ENCODE assay signal across 27 cellular contexts in genomic region chr9:130084337-130084736, GRCh38.
"Had no signal": no experiment of that assay in that cellular context is flagged by ENCODE, and none has a peak within 500 bp of the region (broad histone marks: within the 10 kb centered on the region; RNA-seq: fewer than 3 reads in every experiment).

No MANE protein-coding gene starts in this region.

- H3K27me3 ChIP-seq: heart right ventricle, hepatocyte, pancreas, spleen, tibial nerve, uterus had no signal

- H3K36me3 ChIP-seq: uterus had no signal

- H3K9me3 Mint-ChIP-seq: naive thymus-derived CD8-positive, alpha-beta T cell; nephron; neural crest cell; stimulated activated memory B cell treated with anti-CD40 and anti-IgM and Interleukin-4, amounts not matched to agents 10 μg/mL and 1 μg/mL and 100 μg/mL, for 72 hours; type B pancreatic cell had no signal

- DNase-seq: heart right ventricle; islet precursor cell; left ventricle myocardium inferior; mesendoderm; midbrain; mucosa of descending colon; naive thymus-derived CD8-positive, alpha-beta T cell; nucleus accumbens; pancreas; posterior cingulate gyrus; retina; right cardiac atrium; small intestine; spleen; stimulated activated CD4-positive, alpha-beta T cell treated with anti-CD3 and anti-CD28 coated beads, Interleukin-4, amount 100 ng/mL, for 24 hours; stimulated activated naive CD8-positive, alpha-beta T cell treated with anti-CD3 and anti-CD28 coated beads, Interleukin-15, Interleukin-2, amounts not matched to agents 100 U/mL and 50 U/mL, for 24 hours; substantia nigra; uterus had no signal

- ATAC-seq: heart right ventricle; mucosa of descending colon; naive thymus-derived CD8-positive, alpha-beta T cell; pancreas; right cardiac atrium; sciatic nerve; stimulated activated memory B cell treated with anti-CD40 and anti-IgM and Interleukin-4, amounts not matched to agents 10 μg/mL and 1 μg/mL and 100 μg/mL, for 72 hours; stimulated activated naive CD8-positive, alpha-beta T cell treated with anti-CD3 and anti-CD28 coated beads, Interleukin-15, Interleukin-2, amounts not matched to agents 100 U/mL and 50 U/mL, for 24 hours had no signal

- H3K27ac ChIP-seq: heart right ventricle, hepatocyte, left ventricle myocardium inferior, pancreas, prostate gland, spleen, tibial nerve, uterus had no signal

- H3K4me3 ChIP-seq: heart right ventricle, hepatocyte, left ventricle myocardium inferior, lung, mucosa of descending colon, pancreas, prostate gland, spleen, tibial nerve, uterus had no signal

- H3K4me3 Mint-ChIP-seq: naive thymus-derived CD8-positive, alpha-beta T cell; nephron; neural crest cell; stimulated activated memory B cell treated with anti-CD40 and anti-IgM and Interleukin-4, amounts not matched to agents 10 μg/mL and 1 μg/mL and 100 μg/mL, for 72 hours; type B pancreatic cell had no signal

- H3K4me1 Mint-ChIP-seq: nephron; stimulated activated memory B cell treated with anti-CD40 and anti-IgM and Interleukin-4, amounts not matched to agents 10 μg/mL and 1 μg/mL and 100 μg/mL, for 72 hours had no signal

- H3K27ac Mint-ChIP-seq: nephron; stimulated activated memory B cell treated with anti-CD40 and anti-IgM and Interleukin-4, amounts not matched to agents 10 μg/mL and 1 μg/mL and 100 μg/mL, for 72 hours; type B pancreatic cell had no signal

- H3K4me1 ChIP-seq: heart right ventricle, left ventricle myocardium inferior, pancreas, prostate gland, spleen, uterus had no signal

- H3K9me3 ChIP-seq: heart right ventricle, left ventricle myocardium inferior, mucosa of descending colon, pancreas, prostate gland, spleen, tibial nerve, uterus had no signal

- H3K27me3 Mint-ChIP-seq: naive thymus-derived CD8-positive, alpha-beta T cell; stimulated activated memory B cell treated with anti-CD40 and anti-IgM and Interleukin-4, amounts not matched to agents 10 μg/mL and 1 μg/mL and 100 μg/mL, for 72 hours; type B pancreatic cell had no signal
